In the genomic region with DNA sequence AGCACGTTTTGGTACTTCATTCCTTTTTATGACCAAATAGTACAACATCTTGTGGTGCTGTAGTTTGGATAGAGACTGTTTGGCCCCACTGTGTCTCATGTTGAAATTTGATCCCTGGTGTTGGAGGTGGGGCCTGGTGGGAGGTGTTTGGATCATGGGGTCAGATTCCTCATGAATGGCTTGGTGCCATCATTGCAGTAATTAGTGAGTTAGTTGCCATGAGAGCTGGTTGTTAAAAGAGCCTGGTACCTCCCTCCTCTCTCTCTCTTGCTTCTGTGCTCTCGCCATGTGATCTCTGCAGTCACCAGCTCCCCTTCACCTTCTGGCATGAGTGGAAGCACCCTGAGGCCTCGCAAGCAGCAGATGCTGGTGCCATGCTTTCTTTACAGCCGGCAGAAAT, we compare ENCODE assay signal across 2 cellular contexts.
TF ChIP-seq lines count a peak whose summit lies in the region.

No MANE protein-coding gene starts in this region.

TF ChIP-seq in GM23338, 12 proteins besides CTCF, POLR2A, EP300 and RAD21:
- TF ChIP-seq EZH2 (IDR thresholded peaks at IDR 0.05; ENCODE audit: low read depth, unreplicated experiment) (no peak), EZH2phosphoT487 (IDR thresholded peaks at IDR 0.05; ENCODE audit: unreplicated experiment) (no peak), ZNF331 (CRISPR knock-in tag; IDR thresholded peaks at IDR 0.05; ENCODE audit: low read depth) (no peak)

TF ChIP-seq in WTC11, 78 proteins besides CTCF, POLR2A, EP300 and RAD21:
- no peak for TF ChIP-seq SMAD4 (CRISPR knock-in tag; IDR thresholded peaks at IDR 0.05)
- TF ChIP-seq, protein P1, sequence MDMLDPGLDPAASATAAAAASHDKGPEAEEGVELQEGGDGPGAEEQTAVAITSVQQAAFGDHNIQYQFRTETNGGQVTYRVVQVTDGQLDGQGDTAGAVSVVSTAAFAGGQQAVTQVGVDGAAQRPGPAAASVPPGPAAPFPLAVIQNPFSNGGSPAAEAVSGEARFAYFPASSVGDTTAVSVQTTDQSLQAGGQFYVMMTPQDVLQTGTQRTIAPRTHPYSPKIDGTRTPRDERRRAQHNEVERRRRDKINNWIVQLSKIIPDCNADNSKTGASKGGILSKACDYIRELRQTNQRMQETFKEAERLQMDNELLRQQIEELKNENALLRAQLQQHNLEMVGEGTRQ (CRISPR knock-in tag; IDR thresholded peaks at IDR 0.05), result peak; percentile 21; the same call in 1 of the 2 replicates
